Comparison of ENCODE assay signal across 32 cellular contexts in the genomic region with DNA sequence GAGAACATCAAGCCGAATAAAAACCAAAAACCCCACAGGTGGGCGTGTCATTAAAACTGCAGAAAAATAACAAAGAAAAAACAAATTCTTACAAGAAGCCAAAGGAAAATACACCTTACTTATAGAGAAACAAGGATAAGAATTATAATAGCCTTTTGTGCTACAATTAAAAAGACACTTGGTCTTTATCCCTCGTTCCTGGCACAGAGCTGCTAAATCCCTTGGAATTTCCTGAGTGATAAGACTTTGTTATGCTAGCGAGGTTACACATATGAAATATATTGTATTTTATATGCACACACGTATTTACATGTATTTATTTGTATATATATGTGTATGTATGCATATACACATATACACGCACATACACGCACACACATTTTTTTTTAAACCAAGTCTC.
"Had no signal": no experiment of that assay in that cellular context is flagged by ENCODE, and none has a peak within 500 bp of the region (broad histone marks: within the 10 kb centered on the region; RNA-seq: fewer than 3 reads in every experiment).

No MANE protein-coding gene starts in this region.

- H3K4me3 ChIP-seq: coronary artery, dorsolateral prefrontal cortex, esophagus muscularis mucosa, gastroesophageal sphincter, heart right ventricle, hepatocyte had no signal

- H3K9me3 Mint-ChIP-seq: activated CD4-positive, alpha-beta memory T cell treated with anti-CD3 and anti-CD28 coated beads for 36 hours; activated naive CD8-positive, alpha-beta T cell treated with anti-CD3 and anti-CD28 coated beads, Interleukin-2, amount 10 ng/mL, durations not matched to agents 7 days and 5 days; dendritic cell treated with granulocyte-macrophage colony-stimulating factor and Interleukin-4, amounts not matched to agents 40 ng/mL and 50 ng/mL, for 4 days; endodermal cell; T-helper 2 cell treated with Interferon-gamma antibody and Interleukin-4, amounts not matched to agents 5 μg/mL and 100 μg/mL, for 36 hours had no signal

- H3K27ac Mint-ChIP-seq: activated B cell treated with CpG ODN at 0.5 μM for 24 hours; activated CD4-positive, alpha-beta memory T cell treated with anti-CD3 and anti-CD28 coated beads for 36 hours; activated CD8-positive, alpha-beta memory T cell treated with anti-CD3 and anti-CD28 coated beads, Interleukin-2, amount 10 ng/mL, durations not matched to agents 7 days and 5 days; activated CD8-positive, alpha-beta T cell treated with anti-CD3 and anti-CD28 coated beads, Interleukin-2, amount 10 ng/mL, durations not matched to agents 7 days and 5 days; activated naive CD4-positive, alpha-beta T cell treated with anti-CD3 and anti-CD28 coated beads, Interleukin-2, amount 10 ng/mL, durations not matched to agents 7 days and 5 days; activated naive CD4-positive, alpha-beta T cell treated with anti-CD3 and anti-CD28 coated beads, Interleukin-2, amount 50 U/mL, for 72 hours; activated naive CD8-positive, alpha-beta T cell treated with anti-CD3 and anti-CD28 coated beads, Interleukin-2, amount 10 ng/mL, durations not matched to agents 7 days and 5 days; dendritic cell treated with granulocyte-macrophage colony-stimulating factor and Interleukin-4, amounts not matched to agents 40 ng/mL and 50 ng/mL, for 4 days; endodermal cell; T-helper 17 cell; T-helper 2 cell treated with Interferon-gamma antibody and Interleukin-4, amounts not matched to agents 5 μg/mL and 100 μg/mL, for 36 hours had no signal

- H3K79me2 ChIP-seq: hepatocyte had no signal

- H3K27me3 ChIP-seq: brain microvascular endothelial cell, dorsolateral prefrontal cortex, esophagus muscularis mucosa, gastroesophageal sphincter, heart right ventricle, hepatocyte had no signal

- H3K4me2 ChIP-seq: hepatocyte had no signal

- H2AFZ ChIP-seq: hepatocyte had no signal

- H3K27ac ChIP-seq: brain microvascular endothelial cell, coronary artery, esophagus muscularis mucosa, gastroesophageal sphincter, heart right ventricle, hepatocyte, WERI-Rb-1 had no signal

- H3K36me3 Mint-ChIP-seq: activated CD4-positive, alpha-beta memory T cell treated with anti-CD3 and anti-CD28 coated beads for 36 hours; activated CD8-positive, alpha-beta memory T cell treated with anti-CD3 and anti-CD28 coated beads, Interleukin-2, amount 10 ng/mL, durations not matched to agents 7 days and 5 days; activated naive CD4-positive, alpha-beta T cell treated with anti-CD3 and anti-CD28 coated beads, Interleukin-2, amount 10 ng/mL, durations not matched to agents 7 days and 5 days; activated naive CD4-positive, alpha-beta T cell treated with anti-CD3 and anti-CD28 coated beads, Interleukin-2, amount 50 U/mL, for 72 hours; activated naive CD8-positive, alpha-beta T cell treated with anti-CD3 and anti-CD28 coated beads, Interleukin-2, amount 10 ng/mL, durations not matched to agents 7 days and 5 days had no signal

- DNase-seq: activated B cell treated with CpG ODN at 0.5 μM for 24 hours; activated CD4-positive, alpha-beta memory T cell treated with anti-CD3 and anti-CD28 coated beads for 36 hours; activated CD4-positive, alpha-beta T cell treated with anti-CD3 and anti-CD28 coated beads for 48 hours; activated CD8-positive, alpha-beta memory T cell treated with anti-CD3 and anti-CD28 coated beads, Interleukin-2, amount 10 ng/mL, durations not matched to agents 7 days and 5 days; activated CD8-positive, alpha-beta memory T cell treated with anti-CD3 and anti-CD28 coated beads, Interleukin-2, amount 50 U/mL, for 4 hours; activated CD8-positive, alpha-beta T cell treated with anti-CD3 and anti-CD28 coated beads, Interleukin-2, amount 10 ng/mL, durations not matched to agents 7 days and 5 days; activated gamma-delta T cell; activated naive CD4-positive, alpha-beta T cell; activated naive CD4-positive, alpha-beta T cell treated with anti-CD3 and anti-CD28 coated beads, Interleukin-2, amount 10 ng/mL, durations not matched to agents 7 days and 5 days; activated naive CD8-positive, alpha-beta T cell treated with anti-CD3 and anti-CD28 coated beads, Interleukin-2, amount 10 ng/mL, durations not matched to agents 7 days and 5 days; activated T-cell treated with anti-CD3 and anti-CD28 coated beads, Interleukin-2, amount 50 U/mL, for 1 hour; activated T-cell treated with anti-CD3 and anti-CD28 coated beads, Interleukin-2, amount 50 U/mL, for 48 hours; amniotic stem cell; anterior cingulate cortex; brain microvascular endothelial cell; dorsolateral prefrontal cortex; effector memory CD4-positive, alpha-beta T cell; endodermal cell; erythroblast; foreskin melanocyte; heart right ventricle; T-helper 17 cell; T1000; WERI-Rb-1 had no signal

- H3K4me1 Mint-ChIP-seq: activated B cell treated with CpG ODN at 0.5 μM for 24 hours; activated CD8-positive, alpha-beta memory T cell treated with anti-CD3 and anti-CD28 coated beads, Interleukin-2, amount 10 ng/mL, durations not matched to agents 7 days and 5 days; activated naive CD4-positive, alpha-beta T cell treated with anti-CD3 and anti-CD28 coated beads, Interleukin-2, amount 10 ng/mL, durations not matched to agents 7 days and 5 days; activated naive CD8-positive, alpha-beta T cell treated with anti-CD3 and anti-CD28 coated beads, Interleukin-2, amount 10 ng/mL, durations not matched to agents 7 days and 5 days; central memory CD8-positive, alpha-beta T cell; T-helper 17 cell had no signal

- H3K4me1 ChIP-seq: esophagus muscularis mucosa, gastroesophageal sphincter, heart right ventricle had no signal

- H3K4me3 Mint-ChIP-seq: activated B cell treated with CpG ODN at 0.5 μM for 24 hours; activated CD4-positive, alpha-beta memory T cell treated with anti-CD3 and anti-CD28 coated beads for 36 hours; activated CD8-positive, alpha-beta memory T cell treated with anti-CD3 and anti-CD28 coated beads, Interleukin-2, amount 10 ng/mL, durations not matched to agents 7 days and 5 days; activated CD8-positive, alpha-beta T cell treated with anti-CD3 and anti-CD28 coated beads, Interleukin-2, amount 10 ng/mL, durations not matched to agents 7 days and 5 days; activated naive CD4-positive, alpha-beta T cell treated with anti-CD3 and anti-CD28 coated beads, Interleukin-2, amount 10 ng/mL, durations not matched to agents 7 days and 5 days; activated naive CD8-positive, alpha-beta T cell treated with anti-CD3 and anti-CD28 coated beads, Interleukin-2, amount 10 ng/mL, durations not matched to agents 7 days and 5 days; central memory CD8-positive, alpha-beta T cell; dendritic cell treated with granulocyte-macrophage colony-stimulating factor and Interleukin-4, amounts not matched to agents 40 ng/mL and 50 ng/mL, for 4 days; endodermal cell; T-helper 17 cell; T-helper 2 cell treated with Interferon-gamma antibody and Interleukin-4, amounts not matched to agents 5 μg/mL and 100 μg/mL, for 36 hours had no signal

- H3K27me3 Mint-ChIP-seq: activated B cell treated with CpG ODN at 0.5 μM for 24 hours; activated CD4-positive, alpha-beta memory T cell treated with anti-CD3 and anti-CD28 coated beads for 36 hours; activated CD8-positive, alpha-beta memory T cell treated with anti-CD3 and anti-CD28 coated beads, Interleukin-2, amount 10 ng/mL, durations not matched to agents 7 days and 5 days; activated naive CD4-positive, alpha-beta T cell treated with anti-CD3 and anti-CD28 coated beads, Interleukin-2, amount 10 ng/mL, durations not matched to agents 7 days and 5 days; activated naive CD8-positive, alpha-beta T cell treated with anti-CD3 and anti-CD28 coated beads, Interleukin-2, amount 10 ng/mL, durations not matched to agents 7 days and 5 days; central memory CD8-positive, alpha-beta T cell; dendritic cell treated with granulocyte-macrophage colony-stimulating factor and Interleukin-4, amounts not matched to agents 40 ng/mL and 50 ng/mL, for 4 days; T-helper 17 cell had no signal

- H3K9me3 ChIP-seq: esophagus muscularis mucosa, gastroesophageal sphincter had no signal
